In genomic region chr7:137768371-137768770, GRCh38 we compare ENCODE assay signal across 11 cellular contexts.
"Had no signal": no experiment of that assay in that cellular context is flagged by ENCODE, and none has a peak within 500 bp of the region (broad histone marks: within the 10 kb centered on the region; RNA-seq: fewer than 3 reads in every experiment).

No MANE protein-coding gene starts in this region.

- H3K9me3 ChIP-seq: lower lobe of right lung, neutrophil, transverse colon had no signal

- H3K36me3 ChIP-seq: brain microvascular endothelial cell, lower lobe of right lung, neutrophil, transverse colon had no signal

- DNase-seq: activated B cell treated with CpG ODN at 0.5 μM for 24 hours; activated CD4-positive, alpha-beta T cell treated with anti-CD3 and anti-CD28 coated beads, Interleukin-2, amount 10 ng/mL, durations not matched to agents 7 days and 5 days; amniotic stem cell; brain microvascular endothelial cell; lower lobe of right lung; naive B cell; right cardiac atrium; transverse colon had no signal

- H3K4me3 ChIP-seq: lower lobe of right lung, transverse colon had no signal

- H3K27me3 ChIP-seq: brain microvascular endothelial cell, neutrophil, transverse colon had no signal

- FAIRE-seq: TTC549 had no signal

- H3K27ac ChIP-seq: brain microvascular endothelial cell, lower lobe of right lung, neutrophil, transverse colon had no signal

- ATAC-seq: lower lobe of right lung; stimulated activated effector memory CD8-positive, alpha-beta T cell treated with anti-CD3 and anti-CD28 coated beads, Interleukin-12 subunit alpha, Interleukin-12 subunit beta, amount 100 ng/mL, for 72 hours had no signal

- H3K4me1 ChIP-seq: lower lobe of right lung, transverse colon had no signal
